ENCODE assay signal across 12 cellular contexts in the genomic region with DNA sequence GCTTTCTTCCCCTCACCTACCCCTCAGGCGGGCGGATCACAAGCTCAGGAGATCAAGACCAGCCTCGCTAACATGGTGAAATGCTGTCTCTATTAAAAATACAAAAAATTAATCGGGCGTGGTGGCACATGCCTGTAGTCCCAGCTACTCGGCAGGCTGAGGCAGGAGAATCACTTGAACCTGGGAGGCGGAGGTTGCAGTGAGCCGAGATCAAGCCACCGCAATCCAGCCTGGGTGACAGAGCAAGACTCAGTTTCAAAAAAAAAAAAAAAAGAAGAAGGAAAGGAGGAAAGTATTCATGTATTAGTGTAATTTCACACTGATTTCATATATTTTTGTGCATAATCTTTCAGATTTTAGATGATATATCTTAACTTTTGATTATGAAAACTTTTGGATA. TPM values are rescaled to one million over a fixed set of nuclear protein-coding genes. Genes with fewer than 3 reads are reported as not detected.
DNase-seq lines count a peak whose midpoint lies in the region; ATAC-seq and TF ChIP-seq lines count a peak whose summit lies in the region.
"Not testable (repeated sequence)": the region's sequence is repeated elsewhere in the genome, so short reads cannot be mapped to it uniquely, and the experiment has no call there.
"Had no signal": no experiment of that assay in that cellular context is flagged by ENCODE, and none has a peak within 500 bp of the region (broad histone marks: within the 10 kb centered on the region; RNA-seq: fewer than 3 reads in every experiment).

No MANE protein-coding gene starts in this region.

- not testable (repeated sequence) for ATAC-seq in psoas muscle

- H3K4me3 ChIP-seq in BJ (ENCODE audit: low read depth, low read length) (peak overlapping the region; percentile 53), adipocyte (ENCODE audit: low read length) (peak overlapping the region; percentile 87), endodermal cell (ENCODE audit: low read length) (peak overlapping the region; percentile 80), psoas muscle (peak overlapping the region; percentile 62), subcutaneous abdominal adipose tissue (ENCODE audit: low read depth in 1 of 5, low read length in 5 of 5) (peak overlapping the region; percentile 74 to 93 (median 78)), vagina (peak overlapping the region; percentile 52 to 67)
- not testable (repeated sequence) for H3K4me3 ChIP-seq in mesendoderm (ENCODE audit: low read length)

- not testable (repeated sequence) for H3K36me3 Mint-ChIP-seq in endodermal cell (ENCODE audit: low read depth)

- peaks cover 26% of the 10 kb centered on the region for H3K27me3 Mint-ChIP-seq in endodermal cell (ENCODE audit: insufficient read depth)

- not testable (repeated sequence) for H3K27ac Mint-ChIP-seq in endodermal cell

- H3K9me3 Mint-ChIP-seq in endodermal cell, result not testable (repeated sequence)

- H3K56ac ChIP-seq in mesendoderm (ENCODE audit: low read length), result not testable (repeated sequence)

- H3K27ac ChIP-seq in endodermal cell (ENCODE audit: low read depth, low read length); mesendoderm (ENCODE audit: low read depth, low read length): not testable (repeated sequence)
- H3K27ac ChIP-seq in psoas muscle (peak overlapping the region; percentile 11), subcutaneous abdominal adipose tissue (ENCODE audit: low read depth, low read length) (peak overlapping the region; percentile 92), vagina (peak overlapping the region; percentile 85)

- TF ChIP-seq POLR2A in vagina (IDR thresholded peaks at IDR 0.05), result not testable (repeated sequence)

- not testable (repeated sequence) for TF ChIP-seq CTCF in BJ (IDR thresholded peaks at IDR 0.05; ENCODE audit: insufficient read depth, low read depth, low read length); endodermal cell (conservative IDR thresholded peaks at IDR 0.05); psoas muscle (IDR thresholded peaks at IDR 0.05); vagina (IDR thresholded peaks at IDR 0.05)

- H3K4me1 Mint-ChIP-seq in endodermal cell, result peaks cover 17% of the 10 kb centered on the region

- H3K9ac ChIP-seq in adipocyte (ENCODE audit: low read length), result peak overlapping the region; percentile 92
- H3K9ac ChIP-seq in endodermal cell (ENCODE audit: extremely low read depth, low read length, poor library complexity, severe bottlenecking); mesendoderm (ENCODE audit: low read length): not testable (repeated sequence)
- H3K9ac ChIP-seq in subcutaneous abdominal adipose tissue (ENCODE audit: low read length in 5 of 5), result peak overlapping the region; percentile 67 to 90 (median 77)

- not testable (repeated sequence) for H2BK15ac ChIP-seq in mesendoderm (replicated peaks; ENCODE audit: low read depth)

- not testable (repeated sequence) for H3K79me2 ChIP-seq in mesendoderm (ENCODE audit: control insufficient read depth, insufficient read depth, low read length)

- H2BK120ac ChIP-seq in mesendoderm (ENCODE audit: low read depth, low read length), result not testable (repeated sequence)

- not testable (repeated sequence) for H3K4me3 Mint-ChIP-seq in endodermal cell

- H3K4ac ChIP-seq in mesendoderm (ENCODE audit: low read depth, low read length), result not testable (repeated sequence)

- intact Hi-C loops in cardiac septum (cut with DNase I), result loop anchor here (5.0 kb wide), 1 partner anchor 56 kb away; a partner anchor contains a TSS
- intact Hi-C loops in psoas muscle (cut with DNase I), result not testable (repeated sequence)
- intact Hi-C loops in vagina (cut with DNase I), result loop anchor here (10.0 kb wide), 1 partner anchor 69 kb away; no protein-coding TSS in a partner anchor

- H2AK5ac ChIP-seq in mesendoderm (ENCODE audit: low read length), result not testable (repeated sequence)

- peak overlapping the region; percentile 77 for H3K18ac ChIP-seq in mesendoderm (ENCODE audit: low read length)

- not testable (repeated sequence) for H3K23ac ChIP-seq in mesendoderm (ENCODE audit: low read length)

- POLR2A ChIA-PET in BJ (lab: Charles Lee), result interaction anchor here (0.5 kb wide), 1 partner anchor 23 kb away, joined by 7 read pairs; no protein-coding TSS in a partner anchor

- H4K5ac ChIP-seq in mesendoderm (ENCODE audit: low read length), result not testable (repeated sequence)

- not testable (repeated sequence) for H2BK5ac ChIP-seq in mesendoderm (ENCODE audit: low read length)

- H3K4me2 ChIP-seq in mesendoderm (ENCODE audit: low read length), result not testable (repeated sequence)

- H3K36me3 ChIP-seq in BJ (ENCODE audit: control insufficient read depth, insufficient read depth, low read length); adipocyte (ENCODE audit: control insufficient read depth, insufficient read depth, low read length, severe bottlenecking); endodermal cell (ENCODE audit: control insufficient read depth, insufficient read depth, low read length); mesendoderm (ENCODE audit: control insufficient read depth, insufficient read depth, low read length); psoas muscle (ENCODE audit: insufficient read depth in 1 of 2, low read depth in 1 of 2); subcutaneous abdominal adipose tissue (ENCODE audit: control insufficient read depth in 5 of 5, insufficient read depth in 5 of 5, low read length in 5 of 5); vagina: not testable (repeated sequence)

- not testable (repeated sequence) for H3K79me1 ChIP-seq in mesendoderm (ENCODE audit: low read length)

- not testable (repeated sequence) for DNase-seq in BJ (ENCODE audit: low read depth); adipocyte (ENCODE audit: low read depth); endodermal cell; mesendoderm; psoas muscle; vagina (ENCODE audit: extremely low spot score in 2 of 2)
- peak; percentile 61 for DNase-seq in cardiac septum (ENCODE audit: low spot score)

- not testable (repeated sequence) for H3K27me3 ChIP-seq in BJ (ENCODE audit: control insufficient read depth, insufficient read depth, low read length); adipocyte (replicated peaks; ENCODE audit: control insufficient read depth, insufficient read depth, low read length); mesendoderm (ENCODE audit: insufficient read depth, low read length, poor library complexity); subcutaneous abdominal adipose tissue (ENCODE audit: control insufficient read depth in 5 of 5, insufficient read depth in 4 of 5, low read length in 5 of 5); vagina
- H3K27me3 ChIP-seq in endodermal cell (ENCODE audit: control insufficient read depth, insufficient read depth, low read length, poor library complexity, severe bottlenecking), result peaks cover 13% of the 10 kb centered on the region
- peaks cover 0 to 49% (median 8%) of the 10 kb centered on the region in 3 donors for H3K27me3 ChIP-seq in psoas muscle (ENCODE audit: insufficient read depth in 3 of 3, low read length in 2 of 3)

- peak overlapping the region; percentile 13 for H4K8ac ChIP-seq in mesendoderm (ENCODE audit: low read depth, low read length)

- 78 to 94% methylated on average over 9 of the region's 9 CpGs for WGBS in endodermal cell (ENCODE audit: insufficient coverage in 1 of 2, insufficient read length in 1 of 2), 2 experiments
- no CpG with 5 or more reads among the region's 9 CpGs for WGBS in mesendoderm (ENCODE audit: extremely low coverage, insufficient coverage, low lambda C conversion rate)
- WGBS in psoas muscle, 3 donors, result 44 to 80% (median 45%) methylated on average over 8 to 9 of the region's 9 CpGs

- CTCF ChIA-PET in BJ (lab: Yijun Ruan, JAX), result interaction anchor here (1.0 to 1.6 kb wide), 2 partner anchors 14 to 89 kb away, joined by 4 to 5 read pairs; no protein-coding TSS in a partner anchor

- H3K4me1 ChIP-seq in adipocyte (ENCODE audit: control insufficient read depth, insufficient read depth, low read length) (peaks cover 45% of the 10 kb centered on the region), subcutaneous abdominal adipose tissue (ENCODE audit: control insufficient read depth in 5 of 5, insufficient read depth in 5 of 5, low read length in 5 of 5) (peaks cover 15 to 71% (median 54%) of the 10 kb centered on the region in 5 donors), vagina (peaks cover 44% of the 10 kb centered on the region)
- H3K4me1 ChIP-seq in endodermal cell (ENCODE audit: control insufficient read depth, insufficient read depth, low read length); mesendoderm (ENCODE audit: control insufficient read depth, low read depth, low read length); psoas muscle: not testable (repeated sequence)

- not testable (repeated sequence) for H3K9me3 ChIP-seq in adipocyte (ENCODE audit: control insufficient read depth, low read length); endodermal cell (ENCODE audit: control insufficient read depth, low read length); psoas muscle; subcutaneous abdominal adipose tissue (ENCODE audit: control insufficient read depth in 5 of 5, low read length in 5 of 5); vagina

RNA-seq across cellular contexts. Expression of a gene that starts 1.2 kb away (rescaled TPM):
- polyA plus RNA-seq in BJ (2011; rRNA removed), result 16.3 and 19.3 TPM in 2 replicates
- polyA minus RNA-seq in BJ (2011; rRNA and poly(A)+ RNA removed), result 2.7 and 4.3 TPM in 2 replicates
- total RNA-seq in endodermal cell, result 10 to 100 TPM in 1 of 2 donors, 1 to 10 TPM in 1; 8.4 to 14.9 TPM
- 4.3 TPM for polyA plus RNA-seq in endodermal cell (2013, experiment 1 of 2)
- polyA plus RNA-seq in endodermal cell (2013, experiment 2 of 2), result 6.5 TPM
- total RNA-seq in cardiac septum, result 30.4 TPM
- polyA plus RNA-seq in mesendoderm (2013, experiment 1 of 2), result 18.5 TPM
- 19.5 TPM for polyA plus RNA-seq in mesendoderm (2013, experiment 2 of 2)
- 10 to 100 TPM in 1 of 4 donors, 1 to 10 TPM in 3; 5.4 to 14.6 (median 8.8) TPM for total RNA-seq in psoas muscle
- polyA plus RNA-seq in psoas muscle, result 1 to 10 TPM; 8.5 to 9.5 (median 9.4) TPM
- total RNA-seq in vagina, result 61.4 TPM
- total RNA-seq: A673; activated CD4-positive, alpha-beta memory T cell treated with anti-CD3 and anti-CD28 coated beads for 36 hours; activated T-helper 1 cell treated with anti-CD3 and anti-CD28 coated beads, Interleukin-12 subunit alpha, Interleukin-12 subunit beta, Interleukin-2, Interleukin-4 antibody, amounts not matched to agents 30 ng/mL and 10 ng/mL and 1 ng/mL, durations not matched to agents 14 hours and 24 hours and 36 hours; foreskin keratinocyte had no signal
- polyA plus RNA-seq: foreskin keratinocyte had no signal

RNA-seq across cellular contexts. Expression of a gene that starts 55.2 kb away (rescaled TPM):
- polyA plus RNA-seq in BJ (2011; rRNA removed) (29.0 and 35.5 TPM in 2 replicates), psoas muscle (1 to 10 TPM; 4.7 to 8.2 (median 5.7) TPM)
- 9.8 and 12.1 TPM in 2 replicates for polyA minus RNA-seq in BJ (2011; rRNA and poly(A)+ RNA removed)
- total RNA-seq in endodermal cell (10 to 100 TPM; 31.5 to 31.9 TPM), cardiac septum (7.1 TPM), psoas muscle (1 to 10 TPM; 2.1 to 4.8 (median 3.1) TPM), vagina (10.3 TPM)
- polyA plus RNA-seq in endodermal cell (2013, experiment 1 of 2), result 47.5 TPM
- 45.7 TPM for polyA plus RNA-seq in endodermal cell (2013, experiment 2 of 2)
- 19.6 TPM for polyA plus RNA-seq in mesendoderm (2013, experiment 1 of 2)
- 20.5 TPM for polyA plus RNA-seq in mesendoderm (2013, experiment 2 of 2)
